Comparison of ENCODE assay signal across 13 cellular contexts in the genomic region with DNA sequence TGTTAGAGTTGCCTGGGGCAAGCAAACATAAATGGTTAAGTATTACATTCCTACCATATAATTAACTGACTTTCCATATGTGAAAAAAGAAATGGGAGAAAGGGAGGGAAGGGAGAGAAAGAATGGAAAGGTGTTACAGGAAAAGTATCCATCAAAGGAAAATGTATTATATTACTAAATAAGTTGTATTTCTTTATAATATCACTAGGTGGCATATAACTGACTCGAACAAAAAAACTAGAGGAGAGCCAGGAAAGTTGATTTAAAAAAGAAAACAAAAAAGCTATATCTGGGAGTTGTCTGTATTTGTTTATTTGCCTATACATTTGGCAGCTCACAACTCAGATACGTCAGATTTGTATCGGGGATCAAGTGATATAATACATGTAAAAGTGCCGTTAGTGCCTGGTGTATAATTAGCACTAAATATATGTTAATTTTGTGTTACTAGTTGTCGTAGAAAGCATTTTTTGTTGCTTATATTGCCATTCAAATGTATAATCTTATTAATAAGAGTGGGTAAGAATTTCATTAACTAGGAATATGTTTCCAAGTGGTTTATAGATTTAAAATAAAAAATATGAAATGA. TPM values are rescaled to one million over a fixed set of nuclear protein-coding genes. Genes with fewer than 3 reads are reported as not detected.
DNase-seq lines count a peak whose midpoint lies in the region; ATAC-seq and TF ChIP-seq lines count a peak whose summit lies in the region.
"Had no signal": no experiment of that assay in that cellular context is flagged by ENCODE, and none has a peak within 500 bp of the region (broad histone marks: within the 10 kb centered on the region; RNA-seq: fewer than 3 reads in every experiment).

No MANE protein-coding gene starts in this region.

- CTCF ChIA-PET in naive thymus-derived CD4-positive, alpha-beta T cell (lab: Charles Lee): no interaction called here

- no peak overlapping the region for H3K4me3 Mint-ChIP-seq in immature natural killer cell
- H3K4me3 Mint-ChIP-seq in naive thymus-derived CD4-positive, alpha-beta T cell: no peak overlapping the region
- H3K4me3 Mint-ChIP-seq in activated T-helper 1 cell treated with anti-CD3 and anti-CD28 coated beads, Interleukin-12 subunit alpha, Interleukin-12 subunit beta, Interleukin-2, Interleukin-4 antibody, amounts not matched to agents 30 ng/mL and 10 ng/mL and 1 ng/mL, durations not matched to agents 14 hours and 24 hours and 36 hours: no peak overlapping the region
- H3K4me3 Mint-ChIP-seq: activated naive CD8-positive, alpha-beta T cell treated with anti-CD3 and anti-CD28 coated beads for 36 hours; IgD-negative memory B cell; stimulated activated naive CD8-positive, alpha-beta T cell treated with anti-CD3 and anti-CD28 coated beads, Interleukin-15, Interleukin-2, amounts not matched to agents 100 ng/mL and 50 ng/mL, for 24 hours had no signal

- TF ChIP-seq CTCF in C4-2B (conservative IDR thresholded peaks at IDR 0.05): peak; percentile 54
- peak; percentile 65 for TF ChIP-seq CTCF in VCaP (conservative IDR thresholded peaks at IDR 0.05)

- DNase-seq in HPDE6-E6E7 (ENCODE audit: extremely low spot score) (peak; percentile 4), kidney tubule cell (ENCODE audit: low spot score) (peak; percentile 11), immature natural killer cell (no peak)
- DNase-seq in naive thymus-derived CD4-positive, alpha-beta T cell: no peak
- DNase-seq in activated T-helper 1 cell treated with anti-CD3 and anti-CD28 coated beads, Interleukin-12 subunit alpha, Interleukin-12 subunit beta, Interleukin-2, Interleukin-4 antibody, amounts not matched to agents 30 ng/mL and 10 ng/mL and 1 ng/mL, durations not matched to agents 14 hours and 24 hours and 36 hours (ENCODE audit: low spot score): no peak
- DNase-seq: activated CD4-positive, alpha-beta T cell treated with anti-CD3 and anti-CD28 coated beads for 1 hour; activated naive CD8-positive, alpha-beta T cell treated with anti-CD3 and anti-CD28 coated beads for 36 hours had no signal

- H3K9me3 Mint-ChIP-seq in immature natural killer cell: peaks cover 3 to 30% (median 13%) of the 10 kb centered on the region in 6 donors
- H3K9me3 Mint-ChIP-seq in naive thymus-derived CD4-positive, alpha-beta T cell: peaks cover 0 to 18% (median 3%) of the 10 kb centered on the region in 11 donors
- peaks cover 5% of the 10 kb centered on the region for H3K9me3 Mint-ChIP-seq in activated T-helper 1 cell treated with anti-CD3 and anti-CD28 coated beads, Interleukin-12 subunit alpha, Interleukin-12 subunit beta, Interleukin-2, Interleukin-4 antibody, amounts not matched to agents 30 ng/mL and 10 ng/mL and 1 ng/mL, durations not matched to agents 14 hours and 24 hours and 36 hours

- no peaks in the 10 kb centered on the region for H3K27me3 Mint-ChIP-seq in immature natural killer cell (ENCODE audit: low read depth in 3 of 3)
- H3K27me3 Mint-ChIP-seq in naive thymus-derived CD4-positive, alpha-beta T cell: peaks cover 0 to 3% (median 0%) of the 10 kb centered on the region in 5 donors
- no peaks in the 10 kb centered on the region for H3K27me3 Mint-ChIP-seq in activated T-helper 1 cell treated with anti-CD3 and anti-CD28 coated beads, Interleukin-12 subunit alpha, Interleukin-12 subunit beta, Interleukin-2, Interleukin-4 antibody, amounts not matched to agents 30 ng/mL and 10 ng/mL and 1 ng/mL, durations not matched to agents 14 hours and 24 hours and 36 hours (ENCODE audit: insufficient read depth)
- H3K27me3 Mint-ChIP-seq: activated naive CD8-positive, alpha-beta T cell treated with anti-CD3 and anti-CD28 coated beads for 36 hours; IgD-negative memory B cell; stimulated activated naive CD8-positive, alpha-beta T cell treated with anti-CD3 and anti-CD28 coated beads, Interleukin-15, Interleukin-2, amounts not matched to agents 100 ng/mL and 50 ng/mL, for 24 hours had no signal

- no peak overlapping the region for H3K27ac Mint-ChIP-seq in immature natural killer cell
- H3K27ac Mint-ChIP-seq in naive thymus-derived CD4-positive, alpha-beta T cell: no peak overlapping the region
- H3K27ac Mint-ChIP-seq in activated T-helper 1 cell treated with anti-CD3 and anti-CD28 coated beads, Interleukin-12 subunit alpha, Interleukin-12 subunit beta, Interleukin-2, Interleukin-4 antibody, amounts not matched to agents 30 ng/mL and 10 ng/mL and 1 ng/mL, durations not matched to agents 14 hours and 24 hours and 36 hours: no peak overlapping the region
- H3K27ac Mint-ChIP-seq: activated naive CD8-positive, alpha-beta T cell treated with anti-CD3 and anti-CD28 coated beads for 36 hours; IgD-negative memory B cell; stimulated activated naive CD8-positive, alpha-beta T cell treated with anti-CD3 and anti-CD28 coated beads, Interleukin-15, Interleukin-2, amounts not matched to agents 100 ng/mL and 50 ng/mL, for 24 hours had no signal

- H3K27ac ChIP-seq in C4-2B: no peak overlapping the region
- no peak overlapping the region for H3K27ac ChIP-seq in VCaP
- H3K27ac ChIP-seq in naive thymus-derived CD4-positive, alpha-beta T cell (ENCODE audit: low read depth, low read length): no peak overlapping the region

- intact Hi-C loops in naive thymus-derived CD4-positive, alpha-beta T cell (cut with micrococcal nuclease): no loop called here
- intact Hi-C loops in activated T-helper 1 cell treated with anti-CD3 and anti-CD28 coated beads, Interleukin-12 subunit alpha, Interleukin-12 subunit beta, Interleukin-2, Interleukin-4 antibody, amounts not matched to agents 30 ng/mL and 10 ng/mL and 1 ng/mL, durations not matched to agents 14 hours and 24 hours and 36 hours (cut with micrococcal nuclease): no loop called here

- H3K4me1 Mint-ChIP-seq in immature natural killer cell: no peaks in the 10 kb centered on the region
- no peaks in the 10 kb centered on the region for H3K4me1 Mint-ChIP-seq in naive thymus-derived CD4-positive, alpha-beta T cell
- no peaks in the 10 kb centered on the region for H3K4me1 Mint-ChIP-seq in activated T-helper 1 cell treated with anti-CD3 and anti-CD28 coated beads, Interleukin-12 subunit alpha, Interleukin-12 subunit beta, Interleukin-2, Interleukin-4 antibody, amounts not matched to agents 30 ng/mL and 10 ng/mL and 1 ng/mL, durations not matched to agents 14 hours and 24 hours and 36 hours (ENCODE audit: low read depth)
- H3K4me1 Mint-ChIP-seq: activated naive CD8-positive, alpha-beta T cell treated with anti-CD3 and anti-CD28 coated beads for 36 hours; IgD-negative memory B cell had no signal

- H3K9me3 ChIP-seq in naive thymus-derived CD4-positive, alpha-beta T cell (ENCODE audit: control insufficient read depth in 2 of 3, low read length in 3 of 3): no peaks in the 10 kb centered on the region

- POLR2A ChIA-PET in naive thymus-derived CD4-positive, alpha-beta T cell (lab: Charles Lee): no interaction called here

- H3K36me3 ChIP-seq in naive thymus-derived CD4-positive, alpha-beta T cell (ENCODE audit: control insufficient read depth in 2 of 3, insufficient read depth in 3 of 3, low read length in 3 of 3): no peaks in the 10 kb centered on the region

- no peak for ATAC-seq in naive thymus-derived CD4-positive, alpha-beta T cell
- ATAC-seq in HG03469 (IDR thresholded peaks at IDR 0.05; ENCODE audit: unreplicated experiment): no peak

- H3K4me3 ChIP-seq in naive thymus-derived CD4-positive, alpha-beta T cell (ENCODE audit: low read length): no peak overlapping the region

- no peaks in the 10 kb centered on the region for H3K36me3 Mint-ChIP-seq in immature natural killer cell
- no peaks in the 10 kb centered on the region for H3K36me3 Mint-ChIP-seq in naive thymus-derived CD4-positive, alpha-beta T cell
- H3K36me3 Mint-ChIP-seq in activated T-helper 1 cell treated with anti-CD3 and anti-CD28 coated beads, Interleukin-12 subunit alpha, Interleukin-12 subunit beta, Interleukin-2, Interleukin-4 antibody, amounts not matched to agents 30 ng/mL and 10 ng/mL and 1 ng/mL, durations not matched to agents 14 hours and 24 hours and 36 hours (ENCODE audit: low read depth): no peaks in the 10 kb centered on the region
- H3K36me3 Mint-ChIP-seq: activated naive CD8-positive, alpha-beta T cell treated with anti-CD3 and anti-CD28 coated beads for 36 hours; IgD-negative memory B cell had no signal

- H3K4me1 ChIP-seq in naive thymus-derived CD4-positive, alpha-beta T cell (ENCODE audit: control insufficient read depth in 2 of 2, insufficient read depth in 2 of 2, low read length in 2 of 2): no peaks in the 10 kb centered on the region

- H3K27me3 ChIP-seq in naive thymus-derived CD4-positive, alpha-beta T cell (ENCODE audit: control insufficient read depth in 2 of 2, insufficient read depth in 2 of 2, low read length in 2 of 2): no peaks in the 10 kb centered on the region

RNA-seq across cellular contexts. Expression of a gene that starts 59.6 kb away (rescaled TPM):
- not detected for polyA plus RNA-seq in immature natural killer cell
- not detected for total RNA-seq in naive thymus-derived CD4-positive, alpha-beta T cell
- not detected for polyA plus RNA-seq in naive thymus-derived CD4-positive, alpha-beta T cell
- not detected in 2 replicates for total RNA-seq in activated T-helper 1 cell treated with anti-CD3 and anti-CD28 coated beads, Interleukin-12 subunit alpha, Interleukin-12 subunit beta, Interleukin-2, Interleukin-4 antibody, amounts not matched to agents 30 ng/mL and 10 ng/mL and 1 ng/mL, durations not matched to agents 14 hours and 24 hours and 36 hours
- total RNA-seq: activated naive CD8-positive, alpha-beta T cell treated with anti-CD3 and anti-CD28 coated beads for 36 hours; G401 had no signal
- polyA plus RNA-seq: IgD-negative memory B cell had no signal

Comparison
In these comparisons a context has a peak if more than half of its experiments do, and no peak if none do; other contexts are left out.
1. DNase-seq: peak in HPDE6-E6E7 (single experiment) and kidney tubule cell (single experiment); none in immature natural killer cell (0 of 3), naive thymus-derived CD4-positive, alpha-beta T cell (0 of 9) and activated T-helper 1 cell treated with anti-CD3 and anti-CD28 coated beads, Interleukin-12 subunit alpha, Interleukin-12 subunit beta, Interleukin-2, Interleukin-4 antibody, amounts not matched to agents 30 ng/mL and 10 ng/mL and 1 ng/mL, durations not matched to agents 14 hours and 24 hours and 36 hours (single experiment).